11 cellular contexts compared by ENCODE assay signal in the genomic region with DNA sequence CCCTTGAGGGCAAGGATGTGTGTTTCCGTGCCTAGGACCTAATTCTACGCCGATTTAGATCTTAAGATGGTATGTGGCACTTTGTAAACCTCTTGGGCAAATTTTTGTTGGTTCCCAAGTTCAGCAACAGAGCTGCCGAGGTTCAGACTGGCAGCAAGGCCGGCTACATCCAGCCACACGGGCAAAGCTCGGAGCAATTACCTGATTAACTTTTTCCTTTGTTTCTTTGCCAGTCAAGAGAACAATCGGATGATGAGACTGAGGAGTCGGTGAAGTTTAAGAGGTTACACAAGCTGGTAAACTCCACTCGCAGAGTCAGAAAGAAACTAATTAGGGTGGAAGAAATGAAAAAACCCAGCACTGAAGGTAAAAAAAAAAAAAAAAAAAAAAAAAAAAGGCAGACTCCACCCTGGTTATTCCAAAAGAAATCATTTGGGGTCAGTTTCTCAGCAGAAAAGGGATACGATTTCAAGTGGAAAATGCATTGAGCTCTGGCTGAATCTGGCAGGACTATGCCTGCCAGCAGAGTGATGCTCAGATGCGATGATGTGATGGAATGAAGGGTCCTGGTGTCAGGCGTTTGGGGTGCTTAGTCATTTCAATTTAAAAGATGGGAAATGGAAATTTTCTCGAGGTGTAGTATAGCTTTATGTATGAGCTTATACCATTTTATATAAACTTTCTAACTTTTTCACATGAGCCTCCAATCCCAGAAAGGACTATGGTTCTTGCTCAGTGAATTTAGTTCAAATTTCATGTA.
DNase-seq lines count a peak whose midpoint lies in the region; ATAC-seq and TF ChIP-seq lines count a peak whose summit lies in the region.
"Had no signal": no experiment of that assay in that cellular context is flagged by ENCODE, and none has a peak within 500 bp of the region (broad histone marks: within the 10 kb centered on the region; RNA-seq: fewer than 3 reads in every experiment).

No MANE protein-coding gene starts in this region.

- 89 to 92% methylated on average over 8 to 13 of the region's 14 CpGs for WGBS in endodermal cell (ENCODE audit: insufficient coverage in 1 of 2, insufficient read length in 1 of 2), 2 experiments

- H3K4me3 ChIP-seq in left ventricle myocardium inferior (peak overlapping the region; percentile 40), fibroblast of lung (replicated peaks in 1 of 4; ENCODE audit: control extremely low read depth in 1 of 4, insufficient read depth in 1 of 4, low read depth in 3 of 4, low read length in 4 of 4) (peak overlapping the region in 3 of 4 experiments; percentile 12 to 49 (median 23)), parathyroid adenoma (ENCODE audit: low read depth, low read length) (no peak overlapping the region), upper lobe of right lung (no peak overlapping the region), endodermal cell (ENCODE audit: low read length) (no peak overlapping the region)
- H3K4me3 ChIP-seq: A549 had no signal

- peaks cover 3% of the 10 kb centered on the region for H3K36me3 Mint-ChIP-seq in endodermal cell (ENCODE audit: low read depth)

- H3K27me3 ChIP-seq in left ventricle myocardium inferior (ENCODE audit: low read depth) (no peaks in the 10 kb centered on the region), fibroblast of lung (ENCODE audit: control insufficient read depth, insufficient read depth, low read length) (no peaks in the 10 kb centered on the region), parathyroid adenoma (ENCODE audit: control insufficient read depth, insufficient read depth, low read length) (no peaks in the 10 kb centered on the region), upper lobe of right lung (no peaks in the 10 kb centered on the region), endodermal cell (ENCODE audit: control insufficient read depth, insufficient read depth, low read length, poor library complexity, severe bottlenecking) (no peaks in the 10 kb centered on the region)

- no peak for ATAC-seq in left cardiac atrium
- ATAC-seq in upper lobe of right lung: no peak
- no peak for ATAC-seq in HG02885 (IDR thresholded peaks at IDR 0.05; ENCODE audit: poor library complexity, unreplicated experiment)
- ATAC-seq: A549 had no signal

- peaks cover 24% of the 10 kb centered on the region for H3K4me1 Mint-ChIP-seq in endodermal cell

- H3K4me2 ChIP-seq in fibroblast of lung (ENCODE audit: extremely low read depth, insufficient read depth, low read length): peak overlapping the region; percentile 87
- no peak overlapping the region for H3K4me2 ChIP-seq in parathyroid adenoma (ENCODE audit: low read length)
- H3K4me2 ChIP-seq: A549 had no signal

- intact Hi-C loops in left ventricle myocardium inferior (cut with micrococcal nuclease) (no loop called here), left cardiac atrium (cut with DNase I) (no loop called here), upper lobe of right lung (cut with DNase I) (no loop called here)

- H3K27ac ChIP-seq in left ventricle myocardium inferior (replicated peaks): peak overlapping the region; percentile 87
- H3K27ac ChIP-seq in fibroblast of lung (ENCODE audit: insufficient read depth, low read length): peak overlapping the region; percentile 92
- peak overlapping the region; percentile 17 for H3K27ac ChIP-seq in parathyroid adenoma
- peak overlapping the region; percentile 73 for H3K27ac ChIP-seq in upper lobe of right lung
- no peak overlapping the region for H3K27ac ChIP-seq in endodermal cell (ENCODE audit: low read depth, low read length)
- H3K27ac ChIP-seq: A549 had no signal

- TF ChIP-seq CTCF in left ventricle myocardium inferior (IDR thresholded peaks at IDR 0.05; ENCODE audit: borderline replicate concordance) (no peak), fibroblast of lung (conservative IDR thresholded peaks at IDR 0.05 in 1 of 2, IDR thresholded peaks at IDR 0.05 in 1 of 2; ENCODE audit: low read depth in 1 of 2, low read length in 2 of 2) (no peak), parathyroid adenoma (IDR thresholded peaks at IDR 0.05) (no peak), upper lobe of right lung (IDR thresholded peaks at IDR 0.05) (no peak), endodermal cell (conservative IDR thresholded peaks at IDR 0.05) (no peak)

- no peaks in the 10 kb centered on the region for H3K9me3 ChIP-seq in left ventricle myocardium inferior (replicated peaks)
- no peaks in the 10 kb centered on the region for H3K9me3 ChIP-seq in fibroblast of lung (ENCODE audit: control insufficient read depth, insufficient read depth, low read depth, low read length)
- no peaks in the 10 kb centered on the region for H3K9me3 ChIP-seq in parathyroid adenoma (ENCODE audit: control insufficient read depth, low read length)
- no peaks in the 10 kb centered on the region for H3K9me3 ChIP-seq in upper lobe of right lung
- no peaks in the 10 kb centered on the region for H3K9me3 ChIP-seq in endodermal cell (ENCODE audit: control insufficient read depth, low read length)
- H3K9me3 ChIP-seq: A549 had no signal

- no peaks in the 10 kb centered on the region for H3K27me3 Mint-ChIP-seq in endodermal cell (ENCODE audit: insufficient read depth)

- no peaks in the 10 kb centered on the region for H3K9me3 Mint-ChIP-seq in endodermal cell

- H2AFZ ChIP-seq in fibroblast of lung (ENCODE audit: low read length) (no peak overlapping the region), parathyroid adenoma (no peak overlapping the region)

- H3K36me3 ChIP-seq in left ventricle myocardium inferior: peaks cover 25% of the 10 kb centered on the region
- peaks cover 5% of the 10 kb centered on the region for H3K36me3 ChIP-seq in fibroblast of lung (ENCODE audit: control insufficient read depth, insufficient read depth, low read length)
- H3K36me3 ChIP-seq in parathyroid adenoma (ENCODE audit: control insufficient read depth, insufficient read depth, low read length): no peaks in the 10 kb centered on the region
- peaks cover 15% of the 10 kb centered on the region for H3K36me3 ChIP-seq in upper lobe of right lung
- peaks cover 5% of the 10 kb centered on the region for H3K36me3 ChIP-seq in endodermal cell (ENCODE audit: control insufficient read depth, insufficient read depth, low read length)

- no peaks in the 10 kb centered on the region for H4K20me1 ChIP-seq in fibroblast of lung (ENCODE audit: control insufficient read depth, extremely low read depth, insufficient read depth, low read length)

- H3K79me2 ChIP-seq in fibroblast of lung (ENCODE audit: control insufficient read depth, insufficient read depth, low read length): peaks cover 21% of the 10 kb centered on the region
- no peaks in the 10 kb centered on the region for H3K79me2 ChIP-seq in parathyroid adenoma

- H3K9ac ChIP-seq in fibroblast of lung (ENCODE audit: insufficient read depth, low read length) (peak overlapping the region; percentile 80), parathyroid adenoma (no peak overlapping the region), endodermal cell (ENCODE audit: extremely low read depth, low read length, poor library complexity, severe bottlenecking) (no peak overlapping the region)

- DNase-seq in left ventricle myocardium inferior: no peak
- no peak for DNase-seq in left cardiac atrium
- DNase-seq in fibroblast of lung (ENCODE audit: low read depth in 2 of 2): no peak
- no peak for DNase-seq in upper lobe of right lung
- no peak for DNase-seq in activated CD8-positive, alpha-beta memory T cell treated with anti-CD3 and anti-CD28 coated beads, Interleukin-2, amount 50 U/mL, for 4 hours
- no peak for DNase-seq in endodermal cell
- DNase-seq: activated CD4-positive, alpha-beta T cell treated with anti-CD3 and anti-CD28 coated beads, Interleukin-2, amount 50 U/mL, for 4 hours; cortex of kidney had no signal

- H3K4me3 Mint-ChIP-seq in endodermal cell: no peak overlapping the region

- H3K4me1 ChIP-seq in left ventricle myocardium inferior: peaks cover 75% of the 10 kb centered on the region
- H3K4me1 ChIP-seq in fibroblast of lung (ENCODE audit: control insufficient read depth, extremely low read depth, insufficient read depth, low read length): peaks cover 13% of the 10 kb centered on the region
- peaks cover 9% of the 10 kb centered on the region for H3K4me1 ChIP-seq in parathyroid adenoma
- peaks cover 20% of the 10 kb centered on the region for H3K4me1 ChIP-seq in upper lobe of right lung
- peaks cover 3% of the 10 kb centered on the region for H3K4me1 ChIP-seq in endodermal cell (ENCODE audit: control insufficient read depth, insufficient read depth, low read length)
- H3K4me1 ChIP-seq: A549 had no signal

- no peak overlapping the region for H3K27ac Mint-ChIP-seq in endodermal cell

Comparison
In these comparisons a context has a peak if more than half of its experiments do, and no peak if none do; other contexts are left out.
1. H3K4me3 ChIP-seq: peak in left ventricle myocardium inferior (single experiment) and fibroblast of lung (3 of 4); none in parathyroid adenoma (single experiment), upper lobe of right lung (single experiment) and endodermal cell (single experiment).